ENCODE assay signal across 7 cellular contexts in genomic region chr3:124788254-124788745, GRCh38.
"Had no signal": no experiment of that assay in that cellular context is flagged by ENCODE, and none has a peak within 500 bp of the region (broad histone marks: within the 10 kb centered on the region; RNA-seq: fewer than 3 reads in every experiment).

No MANE protein-coding gene starts in this region.

- H3K9me3 ChIP-seq: upper lobe of right lung had no signal

- H3K27me3 ChIP-seq: brain microvascular endothelial cell, foreskin keratinocyte, upper lobe of right lung had no signal

- H3K4me3 Mint-ChIP-seq: activated naive CD4-positive, alpha-beta T cell treated with anti-CD3 and anti-CD28 coated beads, Interleukin-2, amount 50 U/mL, for 24 hours; stimulated activated effector memory CD8-positive, alpha-beta T cell treated with anti-CD3 and anti-CD28 coated beads, Interleukin-12 subunit alpha, Interleukin-12 subunit beta, amount 100 ng/mL, for 72 hours had no signal

- H3K4me3 ChIP-seq: upper lobe of right lung had no signal

- H3K36me3 Mint-ChIP-seq: activated naive CD4-positive, alpha-beta T cell treated with anti-CD3 and anti-CD28 coated beads, Interleukin-2, amount 50 U/mL, for 24 hours; stimulated activated effector memory CD8-positive, alpha-beta T cell treated with anti-CD3 and anti-CD28 coated beads, Interleukin-12 subunit alpha, Interleukin-12 subunit beta, amount 100 ng/mL, for 72 hours had no signal

- H3K4me1 Mint-ChIP-seq: activated naive CD4-positive, alpha-beta T cell treated with anti-CD3 and anti-CD28 coated beads, Interleukin-2, amount 50 U/mL, for 24 hours had no signal

- H3K36me3 ChIP-seq: upper lobe of right lung had no signal

- ATAC-seq: activated CD4-positive, CD25-positive, alpha-beta regulatory T cell treated with anti-CD3 and anti-CD28 coated beads, Interleukin-2, amount 50 U/mL, for 24 hours; foreskin keratinocyte; stimulated activated effector memory CD8-positive, alpha-beta T cell treated with anti-CD3 and anti-CD28 coated beads, Interleukin-12 subunit alpha, Interleukin-12 subunit beta, amount 100 ng/mL, for 72 hours; upper lobe of right lung had no signal

- DNase-seq: brain microvascular endothelial cell, foreskin keratinocyte, upper lobe of right lung had no signal

- H3K9me3 Mint-ChIP-seq: activated naive CD4-positive, alpha-beta T cell treated with anti-CD3 and anti-CD28 coated beads, Interleukin-2, amount 50 U/mL, for 24 hours; activated T-helper 2 cell treated with anti-CD3 and anti-CD28 coated beads, Interferon-gamma antibody, Interleukin-2, Interleukin-4, amounts not matched to agents 10 μg/mL and 5 μg/mL and 100 μg/mL, durations not matched to agents 14 hours and 24 hours and 36 hours; stimulated activated effector memory CD8-positive, alpha-beta T cell treated with anti-CD3 and anti-CD28 coated beads, Interleukin-12 subunit alpha, Interleukin-12 subunit beta, amount 100 ng/mL, for 72 hours had no signal

- H3K27ac ChIP-seq: brain microvascular endothelial cell, foreskin keratinocyte, upper lobe of right lung had no signal

- H3K27me3 Mint-ChIP-seq: activated naive CD4-positive, alpha-beta T cell treated with anti-CD3 and anti-CD28 coated beads, Interleukin-2, amount 50 U/mL, for 24 hours had no signal

- H3K27ac Mint-ChIP-seq: activated naive CD4-positive, alpha-beta T cell treated with anti-CD3 and anti-CD28 coated beads, Interleukin-2, amount 50 U/mL, for 24 hours; activated T-helper 2 cell treated with anti-CD3 and anti-CD28 coated beads, Interferon-gamma antibody, Interleukin-2, Interleukin-4, amounts not matched to agents 10 μg/mL and 5 μg/mL and 100 μg/mL, durations not matched to agents 14 hours and 24 hours and 36 hours; stimulated activated effector memory CD8-positive, alpha-beta T cell treated with anti-CD3 and anti-CD28 coated beads, Interleukin-12 subunit alpha, Interleukin-12 subunit beta, amount 100 ng/mL, for 72 hours had no signal
